In genomic region chr18:36128907-36129299, GRCh38 we compare ENCODE assay signal across 8 cellular contexts. TPM values are rescaled to one million over a fixed set of nuclear protein-coding genes. Genes with fewer than 3 reads are reported as not detected.
A peak's percentile ranks its signal among the peaks of the same experiment; 100 is the strongest.
DNase-seq lines count a peak whose midpoint lies in the region; ATAC-seq and TF ChIP-seq lines count a peak whose summit lies in the region.

No MANE protein-coding gene starts in this region.

- no peak for TF ChIP-seq CTCF in AG10803 (conservative IDR thresholded peaks at IDR 0.05; ENCODE audit: low read length)

- no peak overlapping the region for H3K4ac ChIP-seq in neuronal stem cell (ENCODE audit: low read length)

- peak overlapping the region; percentile 68 for H2BK15ac ChIP-seq in neuronal stem cell (ENCODE audit: low read length)

- peaks cover 15 to 55% of the 10 kb centered on the region in 2 donors for H3K36me3 ChIP-seq in neuronal stem cell (replicated peaks in 1 of 2; ENCODE audit: control insufficient read depth in 2 of 2, insufficient read depth in 2 of 2, low read length in 2 of 2)

- no peak for DNase-seq in AG10803 (ENCODE audit: low read depth)
- peak; percentile 1 for DNase-seq in LoVo (ENCODE audit: low spot score)
- DNase-seq in effector memory CD8-positive, alpha-beta T cell, result no peak
- DNase-seq in neuronal stem cell (ENCODE audit: low spot score), result no peak
- DNase-seq in DMS79 (lab: John Stamatoyannopoulos, UW), result no peak
- no peak for DNase-seq in stimulated activated naive CD4-positive, alpha-beta T cell treated with Interleukin-2 at 50 U/mL for 16 hours (lab: John Stamatoyannopoulos, UW)
- DNase-seq in left lobe of liver (ENCODE audit: low spot score), result no peak

- WGBS in neuronal stem cell (ENCODE audit: extremely low coverage in 2 of 2, insufficient read length in 2 of 2, insufficient replicate concordance in 1 of 2), 2 donors, result no CpG with 5 or more reads among the region's 37 CpGs

- H3K27ac ChIP-seq in neuronal stem cell (replicated peaks; ENCODE audit: low read length), result no peak overlapping the region

- no peaks in the 10 kb centered on the region for H3K9me3 ChIP-seq in neuronal stem cell (replicated peaks in 1 of 2; ENCODE audit: control insufficient read depth in 2 of 2, insufficient read depth in 1 of 2, low read depth in 1 of 2, low read length in 2 of 2)

- H4K8ac ChIP-seq in neuronal stem cell (ENCODE audit: low read depth, low read length), result no peak overlapping the region

- ATAC-seq in GM21381 (IDR thresholded peaks at IDR 0.05; ENCODE audit: unreplicated experiment) (peak; percentile 19), left lobe of liver (no peak)
- ATAC-seq in effector memory CD8-positive, alpha-beta T cell (replicated peaks), result no peak

- H3K4me3 Mint-ChIP-seq in effector memory CD8-positive, alpha-beta T cell, result peak overlapping the region; percentile 96 to 98

- no peak overlapping the region for H2AK5ac ChIP-seq in neuronal stem cell (ENCODE audit: low read depth, low read length)

- no peaks in the 10 kb centered on the region for H3K27me3 ChIP-seq in neuronal stem cell (ENCODE audit: control insufficient read depth in 3 of 3, insufficient read depth in 3 of 3, low read depth in 1 of 3, low read length in 3 of 3)

- no peak overlapping the region for H2BK120ac ChIP-seq in neuronal stem cell (ENCODE audit: low read depth, low read length)

- peaks cover 31% of the 10 kb centered on the region for H3K36me3 Mint-ChIP-seq in effector memory CD8-positive, alpha-beta T cell (ENCODE audit: insufficient read depth)

- H2AFZ ChIP-seq in neuronal stem cell (ENCODE audit: low read length), result peak overlapping the region; percentile 100

- H3K23ac ChIP-seq in neuronal stem cell (ENCODE audit: low read depth, low read length, poor library complexity), result peak overlapping the region; percentile 96

- H3K18ac ChIP-seq in neuronal stem cell (ENCODE audit: low read length), result peak overlapping the region; percentile 97

- peak overlapping the region; percentile 99 for H3K4me3 ChIP-seq in AG10803 (ENCODE audit: low read length)
- H3K4me3 ChIP-seq in neuronal stem cell (ENCODE audit: low read length in 2 of 2), result peak overlapping the region; percentile 93 to 97

- H3K4me1 Mint-ChIP-seq in effector memory CD8-positive, alpha-beta T cell (ENCODE audit: low read depth in 2 of 2), result peaks cover 35 to 56% of the 10 kb centered on the region in 2 donors

- no peaks in the 10 kb centered on the region for H3K9me3 Mint-ChIP-seq in effector memory CD8-positive, alpha-beta T cell

- peak overlapping the region; percentile 80 for H3K4me2 ChIP-seq in neuronal stem cell (ENCODE audit: insufficient read depth, low read length, poor library complexity, severe bottlenecking)

- no peak overlapping the region for H2BK12ac ChIP-seq in neuronal stem cell (ENCODE audit: low read length)

- H4K91ac ChIP-seq in neuronal stem cell (ENCODE audit: low read depth, low read length, poor library complexity), result no peak overlapping the region

- peaks cover 5% of the 10 kb centered on the region for H3K79me1 ChIP-seq in neuronal stem cell (ENCODE audit: low read depth, low read length)

- H3K27me3 Mint-ChIP-seq in effector memory CD8-positive, alpha-beta T cell, result no peaks in the 10 kb centered on the region

- peak overlapping the region; percentile 85 for H3K9ac ChIP-seq in neuronal stem cell (ENCODE audit: low read depth, low read length, poor library complexity)

- peak overlapping the region; percentile 73 for H3K14ac ChIP-seq in neuronal stem cell (ENCODE audit: low read length)

- H2BK5ac ChIP-seq in neuronal stem cell (ENCODE audit: low read length), result peak overlapping the region; percentile 91

- H3K27ac Mint-ChIP-seq in effector memory CD8-positive, alpha-beta T cell, result peak overlapping the region; percentile 97 to 99

- peaks cover 0 to 8% of the 10 kb centered on the region in 2 donors for H3K4me1 ChIP-seq in neuronal stem cell (ENCODE audit: control insufficient read depth in 2 of 2, insufficient read depth in 1 of 2, low read depth in 1 of 2, low read length in 2 of 2)

RNA-seq across cellular contexts. Expression of gene SLC39A6, which starts 0.2 kb away (rescaled TPM):
- 55.3 TPM for polyA plus RNA-seq in neuronal stem cell (2013, experiment 1 of 2)
- 56.0 TPM for polyA plus RNA-seq in neuronal stem cell (2013, experiment 2 of 2)
- total RNA-seq in left lobe of liver, result 6.6 TPM

RNA-seq across cellular contexts. Expression of gene ELP2, which starts 0.8 kb away (rescaled TPM):
- polyA plus RNA-seq in neuronal stem cell (2013, experiment 1 of 2), result 64.1 TPM
- 65.3 TPM for polyA plus RNA-seq in neuronal stem cell (2013, experiment 2 of 2)
- total RNA-seq in left lobe of liver, result 52.1 TPM

RNA-seq across cellular contexts. Expression of gene MOCOS, which starts 58.4 kb away (rescaled TPM):
- polyA plus RNA-seq in neuronal stem cell (2013, experiment 1 of 2), result 0.03 TPM
- 0.03 TPM for polyA plus RNA-seq in neuronal stem cell (2013, experiment 2 of 2)
- total RNA-seq in left lobe of liver, result 27.4 TPM
